In the genomic region with DNA sequence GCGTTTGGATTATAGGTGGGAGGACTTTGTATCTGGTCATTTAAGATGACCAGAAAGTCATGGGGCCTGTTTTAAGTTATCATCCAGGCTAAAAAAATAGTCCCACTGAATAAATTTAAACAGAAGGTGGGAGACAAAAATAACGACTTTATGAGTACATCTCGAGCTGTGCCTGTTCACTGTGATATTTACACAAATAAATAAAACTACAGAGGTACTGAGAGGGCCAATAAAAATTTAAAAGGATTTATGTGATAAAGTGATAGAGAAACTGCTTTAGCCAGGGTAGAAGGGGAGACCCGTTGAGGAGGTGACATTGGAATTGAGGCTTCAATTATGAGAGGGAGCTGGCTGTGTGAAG, we compare ENCODE assay signal across 25 cellular contexts.
"Had no signal": no experiment of that assay in that cellular context is flagged by ENCODE, and none has a peak within 500 bp of the region (broad histone marks: within the 10 kb centered on the region; RNA-seq: fewer than 3 reads in every experiment).

No MANE protein-coding gene starts in this region.

- H3K4me1 ChIP-seq: ascending aorta, breast epithelium, colonic mucosa, esophagus squamous epithelium, gastroesophageal sphincter had no signal

- H3K36me3 ChIP-seq: ascending aorta, breast epithelium, cardiac muscle cell, colonic mucosa, esophagus squamous epithelium, gastroesophageal sphincter had no signal

- H3K9me3 ChIP-seq: colonic mucosa, esophagus squamous epithelium had no signal

- H3K4me3 ChIP-seq: ascending aorta, breast epithelium, cardiac muscle cell, colonic mucosa, esophagus squamous epithelium, gastroesophageal sphincter had no signal

- DNase-seq: activated CD4-positive, alpha-beta memory T cell treated with anti-CD3 and anti-CD28 coated beads, Interleukin-2, amount 10 ng/mL, durations not matched to agents 7 days and 5 days; activated CD4-positive, alpha-beta T cell treated with anti-CD3 and anti-CD28 coated beads for 1 hour; activated CD4-positive, alpha-beta T cell treated with anti-CD3 and anti-CD28 coated beads for 4 hours; activated CD4-positive, alpha-beta T cell treated with anti-CD3 and anti-CD28 coated beads, Interleukin-2, amount 10 ng/mL, durations not matched to agents 7 days and 5 days; activated CD4-positive, alpha-beta T cell treated with anti-CD3 and anti-CD28 coated beads, Interleukin-2, amount 50 U/mL, for 4 hours; activated CD8-positive, alpha-beta memory T cell treated with anti-CD3 and anti-CD28 coated beads, Interleukin-2, amount 50 U/mL, for 48 hours; activated gamma-delta T cell; activated naive CD4-positive, alpha-beta T cell; activated naive CD4-positive, alpha-beta T cell treated with anti-CD3 and anti-CD28 coated beads, Interleukin-2, amount 10 ng/mL, durations not matched to agents 7 days and 5 days; activated naive CD8-positive, alpha-beta T cell treated with anti-CD3 and anti-CD28 coated beads, Interleukin-2, amount 10 ng/mL, durations not matched to agents 7 days and 5 days; activated T-cell treated with anti-CD3 and anti-CD28 coated beads for 4 hours; activated T-cell treated with anti-CD3 and anti-CD28 coated beads, Interleukin-2, amount 50 U/mL, for 24 hours; activated T-cell treated with anti-CD3 and anti-CD28 coated beads, Interleukin-2, amount 50 U/mL, for 72 hours; central memory CD4-positive, alpha-beta T cell; cerebellar nuclear complex; colonic mucosa; effector memory CD4-positive, alpha-beta T cell; esophagus squamous epithelium; foreskin melanocyte; T-helper 2 cell had no signal

- H3K27ac ChIP-seq: ascending aorta, breast epithelium, cardiac muscle cell, colonic mucosa, epithelial cell of prostate, esophagus squamous epithelium, gastroesophageal sphincter had no signal

- H3K27me3 ChIP-seq: ascending aorta, breast epithelium, cardiac muscle cell, colonic mucosa, gastroesophageal sphincter had no signal
